Comparison of ENCODE assay signal across 8 cellular contexts in the genomic region with DNA sequence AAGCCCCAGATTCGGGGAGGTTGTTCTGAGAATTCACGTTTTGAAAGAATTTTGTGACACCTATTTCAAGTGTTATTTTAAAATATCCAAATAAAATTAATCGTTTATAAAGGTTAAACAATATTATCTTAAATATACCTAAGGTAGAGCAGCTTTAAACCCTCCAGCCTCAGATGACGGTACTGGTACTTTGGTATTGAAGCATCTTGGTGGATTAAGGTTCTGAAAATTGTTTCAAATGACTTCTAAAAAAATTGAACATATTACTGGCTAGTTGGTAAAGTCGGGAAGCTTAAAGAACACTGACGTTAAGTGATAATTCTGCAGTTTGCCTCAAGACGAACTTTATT. TPM values are rescaled to one million over a fixed set of nuclear protein-coding genes. Genes with fewer than 3 reads are reported as not detected.
DNase-seq lines count a peak whose midpoint lies in the region; ATAC-seq and TF ChIP-seq lines count a peak whose summit lies in the region.

No MANE protein-coding gene starts in this region.

- H3K27me3 Mint-ChIP-seq in T-helper 1 cell treated with Interleukin-12 subunit alpha and Interleukin-12 subunit beta and Interleukin-4 antibody, amounts not matched to agents 30 μg/mL and 1 μg/mL, for 36 hours (ENCODE audit: low read depth), result no peaks in the 10 kb centered on the region
- H3K27me3 Mint-ChIP-seq in immature natural killer cell (ENCODE audit: low read depth in 3 of 3), result peaks cover 4 to 7% (median 5%) of the 10 kb centered on the region in 3 donors

- peaks cover 23% of the 10 kb centered on the region for H3K36me3 Mint-ChIP-seq in T-helper 1 cell treated with Interleukin-12 subunit alpha and Interleukin-12 subunit beta and Interleukin-4 antibody, amounts not matched to agents 30 μg/mL and 1 μg/mL, for 36 hours (ENCODE audit: low read depth)
- H3K36me3 Mint-ChIP-seq in activated naive CD4-positive, alpha-beta T cell treated with anti-CD3 and anti-CD28 coated beads, Interleukin-2, amount 50 U/mL, for 72 hours, result peaks cover 22 to 30% of the 10 kb centered on the region in 2 donors
- H3K36me3 Mint-ChIP-seq in immature natural killer cell, result peaks cover 4 to 15% (median 14%) of the 10 kb centered on the region in 3 donors

- TF ChIP-seq CTCF in stomach (IDR thresholded peaks at IDR 0.05), result no peak

- DNase-seq in T-helper 1 cell (no peak), immature natural killer cell (no peak), stomach (no peak), dermis blood vessel endothelial cell (no peak), NCI-H2107 treated with DMSO at 0.1 percent for 48 hours (lab: John Stamatoyannopoulos, UW; ENCODE audit: unreplicated experiment) (no peak)
- DNase-seq in activated naive CD4-positive, alpha-beta T cell treated with anti-CD3 and anti-CD28 coated beads, Interleukin-2, amount 50 U/mL, for 72 hours (ENCODE audit: low spot score in 2 of 2), result no peak

- 22 to 28% (median 24%) methylated on average over 7 of the region's 7 CpGs for WGBS in stomach, 5 donors

- intact Hi-C loops in stomach (cut with DNase I; ENCODE audit: low total_unique reads), result no loop called here

- H3K9me3 ChIP-seq in stomach, result no peaks in the 10 kb centered on the region

- no peak for TF ChIP-seq POLR2A in stomach (IDR thresholded peaks at IDR 0.05)

- peak overlapping the region; percentile 86 to 96 (median 91) for H3K27ac ChIP-seq in stomach

- H3K4me3 ChIP-seq in stomach, result peak overlapping the region; percentile 64 to 84 (median 72)

- no peaks in the 10 kb centered on the region for H3K27me3 ChIP-seq in stomach

- H3K36me3 ChIP-seq in stomach, result peaks cover 33 to 36% (median 34%) of the 10 kb centered on the region in 4 donors

- H3K4me1 ChIP-seq in stomach, result peaks cover 9 to 20% (median 15%) of the 10 kb centered on the region in 4 donors

- peaks cover 17% of the 10 kb centered on the region for H3K4me1 Mint-ChIP-seq in T-helper 1 cell treated with Interleukin-12 subunit alpha and Interleukin-12 subunit beta and Interleukin-4 antibody, amounts not matched to agents 30 μg/mL and 1 μg/mL, for 36 hours (ENCODE audit: low read depth)
- peaks cover 22 to 31% of the 10 kb centered on the region in 2 donors for H3K4me1 Mint-ChIP-seq in immature natural killer cell

- ATAC-seq in activated naive CD4-positive, alpha-beta T cell treated with anti-CD3 and anti-CD28 coated beads, Interleukin-2, amount 50 U/mL, for 72 hours, result no peak
- ATAC-seq in GM18519 (IDR thresholded peaks at IDR 0.05; ENCODE audit: low FRiP score, unreplicated experiment), result no peak

- no peak for TF ChIP-seq EP300 in stomach (IDR thresholded peaks at IDR 0.05)

- H3K4me3 Mint-ChIP-seq in T-helper 1 cell treated with Interleukin-12 subunit alpha and Interleukin-12 subunit beta and Interleukin-4 antibody, amounts not matched to agents 30 μg/mL and 1 μg/mL, for 36 hours, result peak overlapping the region; percentile 91
- H3K4me3 Mint-ChIP-seq in immature natural killer cell, result peak overlapping the region; percentile 88 to 100 (median 91)

- H3K9me3 Mint-ChIP-seq in T-helper 1 cell treated with Interleukin-12 subunit alpha and Interleukin-12 subunit beta and Interleukin-4 antibody, amounts not matched to agents 30 μg/mL and 1 μg/mL, for 36 hours, result no peaks in the 10 kb centered on the region
- no peaks in the 10 kb centered on the region for H3K9me3 Mint-ChIP-seq in activated naive CD4-positive, alpha-beta T cell treated with anti-CD3 and anti-CD28 coated beads, Interleukin-2, amount 50 U/mL, for 72 hours
- H3K9me3 Mint-ChIP-seq in immature natural killer cell, result no peaks in the 10 kb centered on the region

- no peak overlapping the region for H3K27ac Mint-ChIP-seq in T-helper 1 cell treated with Interleukin-12 subunit alpha and Interleukin-12 subunit beta and Interleukin-4 antibody, amounts not matched to agents 30 μg/mL and 1 μg/mL, for 36 hours
- H3K27ac Mint-ChIP-seq in activated naive CD4-positive, alpha-beta T cell treated with anti-CD3 and anti-CD28 coated beads, Interleukin-2, amount 50 U/mL, for 72 hours, result peak overlapping the region; percentile 95 to 99
- peak overlapping the region; percentile 91 to 99 (median 94) for H3K27ac Mint-ChIP-seq in immature natural killer cell

RNA-seq across cellular contexts. Expression of a gene that starts 0.4 kb away (rescaled TPM):
- 10 to 100 TPM; 33.7 to 76.2 TPM for total RNA-seq in activated naive CD4-positive, alpha-beta T cell treated with anti-CD3 and anti-CD28 coated beads, Interleukin-2, amount 50 U/mL, for 72 hours
- polyA plus RNA-seq in immature natural killer cell (10 to 100 TPM; 34.8 to 44.8 (median 44.0) TPM), stomach (1 to 10 TPM; 5.9 to 8.2 (median 7.9) TPM)
- total RNA-seq in stomach (10 to 100 TPM in 4 of 5 donors, 1 to 10 TPM in 1; 9.9 to 69.2 (median 21.1) TPM), dermis blood vessel endothelial cell (16.8 and 24.5 TPM in 2 replicates)

RNA-seq across cellular contexts. Expression of a gene that starts 31.5 kb away (rescaled TPM):
- total RNA-seq in activated naive CD4-positive, alpha-beta T cell treated with anti-CD3 and anti-CD28 coated beads, Interleukin-2, amount 50 U/mL, for 72 hours, result under 1 TPM; 0.05 to 0.14 TPM
- under 1 TPM in 1 of 3 donors, not detected in 2; 0.03 TPM for polyA plus RNA-seq in immature natural killer cell
- total RNA-seq in stomach, result 1 to 10 TPM in 2 of 5 donors, under 1 TPM in 2, not detected in 1; under 0.01 to 1.2 (median 0.62) TPM
- under 1 TPM in 2 of 3 donors, not detected in 1; 0.03 to 0.06 TPM for polyA plus RNA-seq in stomach
- 2.9 and 21.4 TPM in 2 replicates for total RNA-seq in dermis blood vessel endothelial cell

RNA-seq across cellular contexts. Expression of a gene that starts 49.1 kb away (rescaled TPM):
- not detected for total RNA-seq in activated naive CD4-positive, alpha-beta T cell treated with anti-CD3 and anti-CD28 coated beads, Interleukin-2, amount 50 U/mL, for 72 hours
- polyA plus RNA-seq in immature natural killer cell, result not detected
- not detected for total RNA-seq in stomach
- not detected for polyA plus RNA-seq in stomach
- not detected in 2 replicates for total RNA-seq in dermis blood vessel endothelial cell

RNA-seq across cellular contexts. Expression of a gene that starts 55.5 kb away (rescaled TPM):
- under 1 TPM in 1 of 2 donors, not detected in 1; 0.25 TPM for total RNA-seq in activated naive CD4-positive, alpha-beta T cell treated with anti-CD3 and anti-CD28 coated beads, Interleukin-2, amount 50 U/mL, for 72 hours
- polyA plus RNA-seq in immature natural killer cell (under 1 TPM in 2 of 3 donors, not detected in 1; 0.11 to 0.31 TPM), stomach (under 1 TPM in 1 of 3 donors, not detected in 2; 0.08 TPM)
- total RNA-seq in stomach (not detected), dermis blood vessel endothelial cell (not detected in 2 replicates)
